8 cellular contexts compared by ENCODE assay signal in the genomic region with DNA sequence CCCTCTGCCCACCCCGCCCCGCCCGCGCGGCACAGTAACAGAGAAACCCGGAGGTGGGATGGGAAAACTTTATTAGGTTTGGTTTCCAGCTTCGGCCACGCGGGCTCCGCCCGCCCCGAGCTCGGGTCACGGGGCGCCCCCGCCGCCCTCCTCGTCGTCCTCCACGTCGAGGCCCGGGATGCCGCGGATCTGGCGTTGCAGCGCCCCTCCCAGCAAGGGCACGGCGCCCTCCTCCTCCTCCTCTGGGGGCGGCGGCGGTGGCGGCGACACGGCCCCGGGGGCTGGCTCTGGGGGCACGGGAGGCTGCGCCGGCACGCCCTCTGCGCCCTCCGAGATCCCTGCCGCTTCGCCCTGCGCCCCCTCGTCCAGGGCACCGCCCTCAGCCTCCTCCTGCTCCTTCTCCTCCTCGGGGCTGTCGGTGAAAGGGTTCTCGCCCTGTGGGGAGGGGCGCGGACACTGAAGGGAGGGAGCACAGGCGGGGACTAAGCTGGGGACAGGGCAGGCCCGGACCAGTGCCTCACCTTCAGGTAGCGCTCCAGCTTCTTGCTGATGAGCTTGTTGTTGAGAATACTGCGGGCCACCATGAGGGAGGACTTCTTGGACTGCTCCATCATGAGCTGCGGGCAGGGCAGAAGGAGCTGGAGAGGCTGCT. TPM values are rescaled to one million over a fixed set of nuclear protein-coding genes. Genes with fewer than 3 reads are reported as not detected.
DNase-seq lines count a peak whose midpoint lies in the region; ATAC-seq and TF ChIP-seq lines count a peak whose summit lies in the region.

No MANE protein-coding gene starts in this region.

- peaks cover 0 to 12% (median 10%) of the 10 kb centered on the region in 4 donors for H3K36me3 ChIP-seq in esophagus muscularis mucosa

- TF ChIP-seq CTCF in esophagus muscularis mucosa (IDR thresholded peaks at IDR 0.05): peak in 1 of 3 experiments; percentile 15
- no peak for TF ChIP-seq CTCF in natural killer cell (IDR thresholded peaks at IDR 0.05)

- H3K4me3 ChIP-seq in esophagus muscularis mucosa: peak overlapping the region; percentile 74 to 99 (median 90)

- no peak for TF ChIP-seq POLR2A in esophagus muscularis mucosa (IDR thresholded peaks at IDR 0.05; ENCODE audit: low read depth)

- TF ChIP-seq EP300 in esophagus muscularis mucosa (IDR thresholded peaks at IDR 0.05): no peak

- POLR2A ChIA-PET in T-cell (lab: Charles Lee): interaction anchor here (0.7 to 1.2 kb wide), 6 partner anchors 9 to 46 kb away, joined by 3 to 10 read pairs (median 4); partner anchors contain the start of gene AKAP8L (in 2 of the 2)

- no peaks in the 10 kb centered on the region for H3K27me3 ChIP-seq in esophagus muscularis mucosa

- intact Hi-C loops in esophagus muscularis mucosa (cut with DNase I) (loop anchor here (2.0 kb wide), 2 partner anchors 37 to 115 kb away; no protein-coding TSS in a partner anchor), natural killer cell (cut with micrococcal nuclease) (loop anchor here (1.0 to 5.0 kb wide), 3 partner anchors 39 to 88 kb away; no protein-coding TSS in a partner anchor)

- H3K27ac Mint-ChIP-seq in IgD-negative memory B cell (peak overlapping the region; percentile 87 to 100 (median 98)), T-cell (peak overlapping the region; percentile 81 to 89), natural killer cell (peak overlapping the region; percentile 92 to 93)

- CTCF ChIA-PET in T-cell (lab: Charles Lee): interaction anchor here (0.6 to 2.8 kb wide), 8 partner anchors 39 to 1114 kb away, joined by 3 to 20 read pairs (median 4); partner anchors contain the start of gene AKAP8L (in 1 of the 2)

- DNase-seq in activated T-cell treated with anti-CD3 and anti-CD28 coated beads, Interleukin-2, amount 50 U/mL, for 4 hours: no peak
- no peak for DNase-seq in activated T-cell treated with anti-CD3 and anti-CD28 coated beads, Interleukin-2, amount 50 U/mL, for 1 hour
- DNase-seq in T-cell: peak in 1 of 34 experiments; percentile 11
- no peak for DNase-seq in esophagus muscularis mucosa (ENCODE audit: extremely low spot score)
- DNase-seq in natural killer cell: no peak
- DNase-seq in NK-92 (lab: John Stamatoyannopoulos, UW; ENCODE audit: unreplicated experiment): no peak

- no peaks in the 10 kb centered on the region for H3K9me3 Mint-ChIP-seq in activated T-cell treated with anti-CD3 and anti-CD28 coated beads, Interleukin-2, amount 50 U/mL, for 4 hours
- H3K9me3 Mint-ChIP-seq in IgD-negative memory B cell: no peaks in the 10 kb centered on the region
- no peaks in the 10 kb centered on the region for H3K9me3 Mint-ChIP-seq in T-cell
- no peaks in the 10 kb centered on the region for H3K9me3 Mint-ChIP-seq in natural killer cell

- H3K9me3 ChIP-seq in esophagus muscularis mucosa: no peaks in the 10 kb centered on the region

- no peaks in the 10 kb centered on the region for H3K36me3 Mint-ChIP-seq in activated T-cell treated with anti-CD3 and anti-CD28 coated beads, Interleukin-2, amount 50 U/mL, for 4 hours (ENCODE audit: insufficient read depth)
- H3K36me3 Mint-ChIP-seq in IgD-negative memory B cell: no peaks in the 10 kb centered on the region
- no peaks in the 10 kb centered on the region for H3K36me3 Mint-ChIP-seq in T-cell
- no peaks in the 10 kb centered on the region for H3K36me3 Mint-ChIP-seq in natural killer cell

- peak overlapping the region; percentile 92 to 99 (median 98) for H3K27ac ChIP-seq in esophagus muscularis mucosa (replicated peaks in 1 of 4)

- 4% methylated on average over 11 of the region's 56 CpGs for WGBS in esophagus muscularis mucosa

- peak overlapping the region; percentile 99 for H3K4me3 Mint-ChIP-seq in activated T-cell treated with anti-CD3 and anti-CD28 coated beads, Interleukin-2, amount 50 U/mL, for 4 hours
- H3K4me3 Mint-ChIP-seq in IgD-negative memory B cell (peak overlapping the region; percentile 89 to 99 (median 98)), T-cell (peak overlapping the region; percentile 91 to 98 (median 97)), natural killer cell (peak overlapping the region; percentile 98)

- peaks cover 36 to 44% (median 43%) of the 10 kb centered on the region in 4 donors for H3K4me1 ChIP-seq in esophagus muscularis mucosa

- H3K4me1 Mint-ChIP-seq in activated T-cell treated with anti-CD3 and anti-CD28 coated beads, Interleukin-2, amount 50 U/mL, for 4 hours (ENCODE audit: low read depth): peaks cover 40% of the 10 kb centered on the region
- H3K4me1 Mint-ChIP-seq in IgD-negative memory B cell (peaks cover 31 to 38% (median 31%) of the 10 kb centered on the region in 3 donors), T-cell (peaks cover 31 to 42% (median 40%) of the 10 kb centered on the region in 3 donors), natural killer cell (peaks cover 25 to 32% of the 10 kb centered on the region in 2 donors)

- peak; percentile 27 to 38 for ATAC-seq in activated T-cell treated with anti-CD3 and anti-CD28 coated beads, Interleukin-2, amount 50 U/mL, for 4 hours
- ATAC-seq in GM21786 (IDR thresholded peaks at IDR 0.05; ENCODE audit: unreplicated experiment): peak; percentile 25
- ATAC-seq in T-cell (replicated peaks in 1 of 4): peak; percentile 32 to 46 (median 36)
- ATAC-seq in natural killer cell: peak; percentile 19 to 40 (median 31)

- no peaks in the 10 kb centered on the region for H3K27me3 Mint-ChIP-seq in activated T-cell treated with anti-CD3 and anti-CD28 coated beads, Interleukin-2, amount 50 U/mL, for 4 hours (ENCODE audit: low read depth)
- H3K27me3 Mint-ChIP-seq in IgD-negative memory B cell: no peaks in the 10 kb centered on the region
- H3K27me3 Mint-ChIP-seq in T-cell: no peaks in the 10 kb centered on the region
- no peaks in the 10 kb centered on the region for H3K27me3 Mint-ChIP-seq in natural killer cell (ENCODE audit: low read depth in 2 of 2)

RNA-seq across cellular contexts. Expression of gene AKAP8, which starts 0.5 kb away (rescaled TPM):
- 10 to 100 TPM; 83.0 to 88.8 (median 88.0) TPM for total RNA-seq in activated T-cell treated with anti-CD3 and anti-CD28 coated beads, Interleukin-2, amount 50 U/mL, for 4 hours
- 22.8 TPM for polyA plus RNA-seq in IgD-negative memory B cell
- total RNA-seq in T-cell (10 to 100 TPM; 75.8 to 90.3 (median 86.7) TPM), esophagus muscularis mucosa (10 to 100 TPM; 25.2 to 34.3 (median 29.6) TPM), natural killer cell (10 to 100 TPM; 65.3 to 87.6 (median 76.9) TPM)

RNA-seq across cellular contexts. Expression of gene AKAP8L, which starts 38.7 kb away (rescaled TPM):
- total RNA-seq in activated T-cell treated with anti-CD3 and anti-CD28 coated beads, Interleukin-2, amount 50 U/mL, for 4 hours: 10 to 100 TPM; 65.3 to 67.6 (median 65.5) TPM
- polyA plus RNA-seq in IgD-negative memory B cell: 99.6 TPM
- total RNA-seq in T-cell: 100 to 1,000 TPM; 134 to 198 (median 184) TPM
- 10 to 100 TPM; 52.8 to 87.8 (median 69.4) TPM for total RNA-seq in esophagus muscularis mucosa
- 100 to 1,000 TPM; 144 to 174 (median 173) TPM for total RNA-seq in natural killer cell

RNA-seq across cellular contexts. Expression of gene BRD4, which starts 47.8 kb away (rescaled TPM):
- 100 to 1,000 TPM; 102 to 113 (median 112) TPM for total RNA-seq in activated T-cell treated with anti-CD3 and anti-CD28 coated beads, Interleukin-2, amount 50 U/mL, for 4 hours
- polyA plus RNA-seq in IgD-negative memory B cell: 20.5 TPM
- 100 to 1,000 TPM; 115 to 154 (median 139) TPM for total RNA-seq in T-cell
- total RNA-seq in esophagus muscularis mucosa: 10 to 100 TPM; 34.1 to 48.1 (median 37.5) TPM
- 100 to 1,000 TPM in 1 of 3 donors, 10 to 100 TPM in 2; 91.9 to 116 (median 98.3) TPM for total RNA-seq in natural killer cell
